ENCODE assay signal across 16 cellular contexts in the genomic region with DNA sequence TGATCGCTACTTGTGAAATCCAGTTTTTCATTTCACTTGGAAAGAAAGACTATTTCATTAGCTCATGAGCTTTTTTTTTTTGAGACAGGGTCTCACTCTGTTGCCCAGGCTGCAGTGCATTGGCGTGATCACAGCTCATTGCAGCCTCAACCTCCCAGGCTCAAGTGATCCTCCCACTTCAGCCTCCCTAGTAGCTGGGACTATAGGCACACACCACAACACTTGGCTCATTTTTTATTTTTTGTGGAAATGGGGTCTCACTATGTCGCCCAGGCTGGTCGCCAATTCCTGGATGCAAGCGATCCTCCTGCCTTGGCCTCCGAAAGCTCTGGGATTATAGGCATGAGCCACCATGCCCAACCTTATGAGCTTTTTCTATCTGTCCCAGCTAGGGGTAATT.
A peak's percentile ranks its signal among the peaks of the same experiment; 100 is the strongest.
DNase-seq lines count a peak whose midpoint lies in the region; ATAC-seq and TF ChIP-seq lines count a peak whose summit lies in the region.
"Had no signal": no experiment of that assay in that cellular context is flagged by ENCODE, and none has a peak within 500 bp of the region (broad histone marks: within the 10 kb centered on the region; RNA-seq: fewer than 3 reads in every experiment).

No MANE protein-coding gene starts in this region.

- no peaks in the 10 kb centered on the region for H3K36me3 Mint-ChIP-seq in dendritic cell treated with granulocyte-macrophage colony-stimulating factor and Interleukin-4, amounts not matched to agents 40 ng/mL and 50 ng/mL, for 4 days (ENCODE audit: low read depth)

- no peak for TF ChIP-seq POLR2A in heart left ventricle (IDR thresholded peaks at IDR 0.05)

- no peaks in the 10 kb centered on the region for H3K79me2 ChIP-seq in OCI-LY1 (ENCODE audit: insufficient read depth, low read length)

- H3K4me1 ChIP-seq in OCI-LY1 (ENCODE audit: insufficient read depth, low read length, severe bottlenecking), result peaks cover 36% of the 10 kb centered on the region
- H3K4me1 ChIP-seq in upper lobe of right lung, result no peaks in the 10 kb centered on the region
- peaks cover 0 to 8% (median 0%) of the 10 kb centered on the region in 12 donors for H3K4me1 ChIP-seq in heart left ventricle
- H3K4me1 ChIP-seq: BE2C had no signal

- no peaks in the 10 kb centered on the region for H3K9me3 Mint-ChIP-seq in dendritic cell treated with granulocyte-macrophage colony-stimulating factor and Interleukin-4, amounts not matched to agents 40 ng/mL and 50 ng/mL, for 4 days
- H3K9me3 Mint-ChIP-seq: CD4-positive, alpha-beta T cell; H9; IgD-negative memory B cell had no signal

- no peaks in the 10 kb centered on the region for H3K9me2 ChIP-seq in OCI-LY1 (ENCODE audit: low read depth, low read length)

- no peak overlapping the region for H3K9ac ChIP-seq in OCI-LY1 (ENCODE audit: low read length)

- H3F3A ChIP-seq in OCI-LY1 (ENCODE audit: insufficient read depth, low read length), result no peaks in the 10 kb centered on the region

- H3K4me1 Mint-ChIP-seq in dendritic cell treated with granulocyte-macrophage colony-stimulating factor and Interleukin-4, amounts not matched to agents 40 ng/mL and 50 ng/mL, for 4 days (ENCODE audit: low read depth), result peaks cover 35% of the 10 kb centered on the region

- H2AFZ ChIP-seq in OCI-LY1 (ENCODE audit: low read length), result no peak overlapping the region

- H3K4me2 ChIP-seq in OCI-LY1 (ENCODE audit: low read length), result no peak overlapping the region

- intact Hi-C loops in dendritic cell treated with granulocyte-macrophage colony-stimulating factor and Interleukin-4, amounts not matched to agents 40 ng/mL and 50 ng/mL, for 4 days (cut with micrococcal nuclease), result no loop called here
- intact Hi-C loops in upper lobe of right lung (cut with DNase I) (no loop called here), heart left ventricle (cut with DNase I) (no loop called here)

- DNase-seq in WERI-Rb-1 (peak; percentile 18), upper lobe of right lung (peak; percentile 13), NCI-H187 treated with DMSO at 0.1 percent for 48 hours (lab: John Stamatoyannopoulos, UW) (no peak), heart left ventricle (no peak)
- DNase-seq: ACHN; BE2C; C1 segment of cervical spinal cord; Caco-2; CD4-positive, alpha-beta T cell; GDM1; H9; KG1 had no signal

- no peaks in the 10 kb centered on the region for H3K9me3 ChIP-seq in OCI-LY1 (ENCODE audit: low read length)
- H3K9me3 ChIP-seq in WERI-Rb-1 (ENCODE audit: severe bottlenecking), result no peaks in the 10 kb centered on the region
- no peaks in the 10 kb centered on the region for H3K9me3 ChIP-seq in upper lobe of right lung
- no peaks in the 10 kb centered on the region for H3K9me3 ChIP-seq in heart left ventricle
- H3K9me3 ChIP-seq: BE2C, Caco-2 had no signal

- ATAC-seq in upper lobe of right lung, result no peak
- ATAC-seq in HG03095 (IDR thresholded peaks at IDR 0.05; ENCODE audit: unreplicated experiment), result no peak
- ATAC-seq in heart left ventricle, result no peak

- H3K27me3 Mint-ChIP-seq in dendritic cell treated with granulocyte-macrophage colony-stimulating factor and Interleukin-4, amounts not matched to agents 40 ng/mL and 50 ng/mL, for 4 days, result no peaks in the 10 kb centered on the region
- H3K27me3 Mint-ChIP-seq: CD4-positive, alpha-beta T cell; IgD-negative memory B cell had no signal

- H3K4me3 Mint-ChIP-seq in dendritic cell treated with granulocyte-macrophage colony-stimulating factor and Interleukin-4, amounts not matched to agents 40 ng/mL and 50 ng/mL, for 4 days, result no peak overlapping the region
- H3K4me3 Mint-ChIP-seq: CD4-positive, alpha-beta T cell; H9 had no signal

- peak overlapping the region; percentile 54 for H3K27ac ChIP-seq in OCI-LY1 (ENCODE audit: low read depth, low read length, poor library complexity, severe bottlenecking)
- H3K27ac ChIP-seq in WERI-Rb-1, result peak overlapping the region; percentile 62
- H3K27ac ChIP-seq in upper lobe of right lung, result no peak overlapping the region
- H3K27ac ChIP-seq in heart left ventricle, result no peak overlapping the region

- H4K20me1 ChIP-seq in OCI-LY1 (ENCODE audit: insufficient read depth, low read length), result no peaks in the 10 kb centered on the region

- H3K36me3 ChIP-seq in OCI-LY1 (ENCODE audit: insufficient read depth, low read length) (no peaks in the 10 kb centered on the region), WERI-Rb-1 (no peaks in the 10 kb centered on the region), upper lobe of right lung (no peaks in the 10 kb centered on the region), heart left ventricle (no peaks in the 10 kb centered on the region)
- H3K36me3 ChIP-seq: BE2C had no signal

- peak overlapping the region; percentile 37 for H3K27ac Mint-ChIP-seq in dendritic cell treated with granulocyte-macrophage colony-stimulating factor and Interleukin-4, amounts not matched to agents 40 ng/mL and 50 ng/mL, for 4 days
- H3K27ac Mint-ChIP-seq: CD4-positive, alpha-beta T cell; IgD-negative memory B cell had no signal

- TF ChIP-seq CTCF in OCI-LY1 (IDR thresholded peaks at IDR 0.05; ENCODE audit: low read length) (no peak), WERI-Rb-1 (IDR thresholded peaks at IDR 0.05; ENCODE audit: low read depth, low read length) (no peak), upper lobe of right lung (IDR thresholded peaks at IDR 0.05) (no peak), heart left ventricle (IDR thresholded peaks at IDR 0.05) (no peak)

- H3K27me3 ChIP-seq in OCI-LY1 (ENCODE audit: insufficient read depth, low read length) (no peaks in the 10 kb centered on the region), WERI-Rb-1 (ENCODE audit: insufficient read depth, low read depth, severe bottlenecking) (no peaks in the 10 kb centered on the region), upper lobe of right lung (no peaks in the 10 kb centered on the region), heart left ventricle (no peaks in the 10 kb centered on the region)
- H3K27me3 ChIP-seq: BE2C had no signal

- 95 to 98% (median 96%) methylated on average over 6 of the region's 6 CpGs for WGBS in heart left ventricle, 4 donors

- H3K4me3 ChIP-seq in OCI-LY1 (ENCODE audit: low read depth, low read length, poor library complexity, severe bottlenecking) (no peak overlapping the region), WERI-Rb-1 (ENCODE audit: low read depth, low read length) (no peak overlapping the region), upper lobe of right lung (no peak overlapping the region), heart left ventricle (no peak overlapping the region)

Comparison
In these comparisons a context has a peak if more than half of its experiments do, and no peak if none do; other contexts are left out.
1. H3K27ac ChIP-seq: peak in OCI-LY1 (single experiment) and WERI-Rb-1 (single experiment); none in upper lobe of right lung (single experiment) and heart left ventricle (0 of 12).
2. DNase-seq: peak in WERI-Rb-1 (single experiment) and upper lobe of right lung (single experiment); none in NCI-H187 treated with DMSO at 0.1 percent for 48 hours (single experiment) and heart left ventricle (0 of 5).